19 cellular contexts compared by ENCODE assay signal in the genomic region with DNA sequence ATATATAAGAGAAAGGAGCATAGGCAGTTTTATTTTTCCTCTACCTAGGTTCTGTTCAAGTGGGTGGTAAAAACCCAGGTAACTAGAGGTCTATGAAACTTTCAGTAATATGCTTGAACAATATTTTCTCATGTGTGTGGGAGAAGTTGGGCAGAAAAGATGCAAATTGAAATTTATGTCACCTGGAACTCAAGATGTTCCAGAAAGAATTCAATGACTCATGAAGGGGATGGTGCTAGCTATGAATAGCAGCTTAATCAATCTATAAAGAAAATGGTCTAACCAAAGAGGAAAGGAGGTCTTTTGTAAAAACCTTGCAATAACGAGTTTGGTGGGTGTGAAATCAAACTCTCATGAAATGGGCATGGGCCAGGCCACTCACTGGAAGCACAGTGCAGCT.
"Had no signal": no experiment of that assay in that cellular context is flagged by ENCODE, and none has a peak within 500 bp of the region (broad histone marks: within the 10 kb centered on the region; RNA-seq: fewer than 3 reads in every experiment).

No MANE protein-coding gene starts in this region.

- H3K27ac Mint-ChIP-seq: naive B cell; progenitor cell of endocrine pancreas; stimulated activated memory B cell treated with anti-CD40 and anti-IgM and Interleukin-4, amounts not matched to agents 10 μg/mL and 1 μg/mL and 100 μg/mL, for 72 hours had no signal

- H3K36me3 ChIP-seq: ascending aorta, right atrium auricular region, thyroid gland had no signal

- DNase-seq: activated effector memory CD4-positive, alpha-beta T cell treated with anti-CD3 and anti-CD28 coated beads, Interleukin-2, amount 50 U/mL, for 16 hours; foreskin melanocyte; glutamatergic neuron; left cardiac atrium; mesenchymal stem cell; mucosa of descending colon; naive B cell; SIG-M5; T-helper 1 cell; T-helper 9 cell; thyroid gland had no signal

- H3K27me3 Mint-ChIP-seq: naive B cell; progenitor cell of endocrine pancreas; stimulated activated memory B cell treated with anti-CD40 and anti-IgM and Interleukin-4, amounts not matched to agents 10 μg/mL and 1 μg/mL and 100 μg/mL, for 72 hours had no signal

- H3K27ac ChIP-seq: ascending aorta, coronary artery, right atrium auricular region, thyroid gland had no signal

- H3K4me3 Mint-ChIP-seq: naive B cell; neural crest cell; stimulated activated memory B cell treated with anti-CD40 and anti-IgM and Interleukin-4, amounts not matched to agents 10 μg/mL and 1 μg/mL and 100 μg/mL, for 72 hours had no signal

- H3K4me1 Mint-ChIP-seq: naive B cell; stimulated activated memory B cell treated with anti-CD40 and anti-IgM and Interleukin-4, amounts not matched to agents 10 μg/mL and 1 μg/mL and 100 μg/mL, for 72 hours had no signal

- H3K9me3 ChIP-seq: ascending aorta, mucosa of descending colon, right atrium auricular region, thyroid gland had no signal

- ATAC-seq: left cardiac atrium; mucosa of descending colon; stimulated activated memory B cell treated with anti-CD40 and anti-IgM and Interleukin-4, amounts not matched to agents 10 μg/mL and 1 μg/mL and 100 μg/mL, for 72 hours had no signal

- H3K4me1 ChIP-seq: ascending aorta, right atrium auricular region, thyroid gland had no signal

- H3K4me3 ChIP-seq: ascending aorta, coronary artery, mucosa of descending colon, right atrium auricular region, thyroid gland had no signal

- H3K27me3 ChIP-seq: ascending aorta, right atrium auricular region, thyroid gland had no signal

- H3K36me3 Mint-ChIP-seq: naive B cell; stimulated activated memory B cell treated with anti-CD40 and anti-IgM and Interleukin-4, amounts not matched to agents 10 μg/mL and 1 μg/mL and 100 μg/mL, for 72 hours had no signal

- FAIRE-seq: islet of Langerhans, urothelium cell line had no signal
